Comparison of ENCODE assay signal across 1 cellular context in genomic region chr19:18414504-18415176, GRCh38.
TF ChIP-seq lines count a peak whose summit lies in the region.

No MANE protein-coding gene starts in this region.

TF ChIP-seq in K562, 482 proteins besides CTCF, POLR2A, EP300 and RAD21 (continued from another document and continues in another):
- TF ChIP-seq MGA (IDR thresholded peaks at IDR 0.05) (peak; percentile 68), PTBP1 (IDR thresholded peaks at IDR 0.05; ENCODE audit: low read depth, low read length) (0 out of 2 replicates have a peak, but pooled peaks have one; percentile 28), FOXA3 (CRISPR knock-in tag; conservative IDR thresholded peaks at IDR 0.05 in 1 of 2, IDR thresholded peaks at IDR 0.05 in 1 of 2) (peak in 1 of 2 experiments; percentile 40; a peak in 1 of 4 replicates), MYC (IDR thresholded peaks at IDR 0.05; ENCODE audit: low read depth, low read length) (peak; percentile 39; the same call in 1 of the 2 replicates), MYC (CRISPR knock-in tag; IDR thresholded peaks at IDR 0.05; ENCODE audit: borderline replicate concordance, low read depth) (no peak), MCM2 (IDR thresholded peaks at IDR 0.05; ENCODE audit: low read depth) (no peak), POLR2B (IDR thresholded peaks at IDR 0.05; ENCODE audit: low read depth, partially characterized antibody) (peak; percentile 59), MAZ (CRISPR knock-in tag; conservative IDR thresholded peaks at IDR 0.05 in 1 of 2, IDR thresholded peaks at IDR 0.05 in 1 of 2) (peak in 1 of 2 experiments; percentile 54; a peak in 2 of 4 replicates), ESRRB (CRISPR knock-in tag; IDR thresholded peaks at IDR 0.05; ENCODE audit: borderline replicate concordance) (no peak), SMARCA4 (IDR thresholded peaks at IDR 0.05) (no peak), L3MBTL2 (IDR thresholded peaks at IDR 0.05) (peak; percentile 40), PCBP1 (IDR thresholded peaks at IDR 0.05; ENCODE audit: low read depth, low read length, poor library complexity, severe bottlenecking) (no peak), BHLHE40 (IDR thresholded peaks at IDR 0.05; ENCODE audit: low read length) (no peak), HMBOX1 (IDR thresholded peaks at IDR 0.05) (peak; percentile 73), THAP12 (CRISPR knock-in tag; IDR thresholded peaks at IDR 0.05) (peak; percentile 64; the same call in 1 of the 2 replicates), JUND (IDR thresholded peaks at IDR 0.05; ENCODE audit: borderline replicate concordance, low read depth, low read length) (0 out of 2 replicates have a peak, but pooled peaks have one; percentile 1), JUND (tag; IDR thresholded peaks at IDR 0.05; ENCODE audit: borderline replicate concordance, low read depth, low read length) (no peak; the same call in 2 of the 3 replicates), PHF21A (IDR thresholded peaks at IDR 0.05; ENCODE audit: borderline replicate concordance, low read depth) (0 out of 2 replicates have a peak, but pooled peaks have one; percentile 25), ZNF583 (CRISPR knock-in tag; IDR thresholded peaks at IDR 0.05) (peak; percentile 50; the same call in 1 of the 2 replicates), ZNF263 (CRISPR knock-in tag; IDR thresholded peaks at IDR 0.05; ENCODE audit: borderline replicate concordance) (no peak), KLF6 (CRISPR knock-in tag; IDR thresholded peaks at IDR 0.05; ENCODE audit: borderline replicate concordance) (no peak), GMEB1 (CRISPR knock-in tag; IDR thresholded peaks at IDR 0.05) (no peak), DIDO1 (tag; IDR thresholded peaks at IDR 0.05; ENCODE audit: low read depth) (no peak), NFIC (IDR thresholded peaks at IDR 0.05) (no peak), NR3C1 (CRISPR knock-in tag; IDR thresholded peaks at IDR 0.05) (no peak), ZNF445 (CRISPR knock-in tag; IDR thresholded peaks at IDR 0.05; ENCODE audit: low read depth) (no peak), RBBP5 (IDR thresholded peaks at IDR 0.05; ENCODE audit: borderline replicate concordance, insufficient read depth, low read length, poor library complexity, severe bottlenecking) (peak; percentile 51), ZNF212 (CRISPR knock-in tag; IDR thresholded peaks at IDR 0.05) (no peak)
- TF ChIP-seq, protein P1, sequence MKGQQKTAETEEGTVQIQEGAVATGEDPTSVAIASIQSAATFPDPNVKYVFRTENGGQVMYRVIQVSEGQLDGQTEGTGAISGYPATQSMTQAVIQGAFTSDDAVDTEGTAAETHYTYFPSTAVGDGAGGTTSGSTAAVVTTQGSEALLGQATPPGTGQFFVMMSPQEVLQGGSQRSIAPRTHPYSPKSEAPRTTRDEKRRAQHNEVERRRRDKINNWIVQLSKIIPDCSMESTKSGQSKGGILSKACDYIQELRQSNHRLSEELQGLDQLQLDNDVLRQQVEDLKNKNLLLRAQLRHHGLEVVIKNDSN (CRISPR knock-in tag; IDR thresholded peaks at IDR 0.05): 0 out of 2 replicates have a peak, but pooled peaks have one; percentile 6
- TF ChIP-seq, protein P2, sequence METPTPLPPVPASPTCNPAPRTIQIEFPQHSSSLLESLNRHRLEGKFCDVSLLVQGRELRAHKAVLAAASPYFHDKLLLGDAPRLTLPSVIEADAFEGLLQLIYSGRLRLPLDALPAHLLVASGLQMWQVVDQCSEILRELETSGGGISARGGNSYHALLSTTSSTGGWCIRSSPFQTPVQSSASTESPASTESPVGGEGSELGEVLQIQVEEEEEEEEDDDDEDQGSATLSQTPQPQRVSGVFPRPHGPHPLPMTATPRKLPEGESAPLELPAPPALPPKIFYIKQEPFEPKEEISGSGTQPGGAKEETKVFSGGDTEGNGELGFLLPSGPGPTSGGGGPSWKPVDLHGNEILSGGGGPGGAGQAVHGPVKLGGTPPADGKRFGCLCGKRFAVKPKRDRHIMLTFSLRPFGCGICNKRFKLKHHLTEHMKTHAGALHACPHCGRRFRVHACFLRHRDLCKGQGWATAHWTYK (CRISPR knock-in tag; IDR thresholded peaks at IDR 0.05): peak; percentile 40; the same call in 1 of the 2 replicates
- TF ChIP-seq, protein P3, sequence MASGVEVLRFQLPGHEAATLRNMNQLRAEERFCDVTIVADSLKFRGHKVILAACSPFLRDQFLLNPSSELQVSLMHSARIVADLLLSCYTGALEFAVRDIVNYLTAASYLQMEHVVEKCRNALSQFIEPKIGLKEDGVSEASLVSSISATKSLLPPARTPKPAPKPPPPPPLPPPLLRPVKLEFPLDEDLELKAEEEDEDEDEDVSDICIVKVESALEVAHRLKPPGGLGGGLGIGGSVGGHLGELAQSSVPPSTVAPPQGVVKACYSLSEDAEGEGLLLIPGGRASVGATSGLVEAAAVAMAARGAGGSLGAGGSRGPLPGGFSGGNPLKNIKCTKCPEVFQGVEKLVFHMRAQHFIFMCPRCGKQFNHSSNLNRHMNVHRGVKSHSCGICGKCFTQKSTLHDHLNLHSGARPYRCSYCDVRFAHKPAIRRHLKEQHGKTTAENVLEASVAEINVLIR (CRISPR knock-in tag; IDR thresholded peaks at IDR 0.05): no peak
- TF ChIP-seq, protein P4, sequence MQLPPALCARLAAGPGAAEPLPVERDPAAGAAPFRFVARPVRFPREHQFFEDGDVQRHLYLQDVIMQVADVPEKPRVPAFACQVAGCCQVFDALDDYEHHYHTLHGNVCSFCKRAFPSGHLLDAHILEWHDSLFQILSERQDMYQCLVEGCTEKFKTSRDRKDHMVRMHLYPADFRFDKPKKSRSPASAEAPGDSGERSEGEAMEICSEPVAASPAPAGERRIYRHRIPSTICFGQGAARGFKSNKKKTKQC (CRISPR knock-in tag; IDR thresholded peaks at IDR 0.05): no peak
- TF ChIP-seq, protein P5, sequence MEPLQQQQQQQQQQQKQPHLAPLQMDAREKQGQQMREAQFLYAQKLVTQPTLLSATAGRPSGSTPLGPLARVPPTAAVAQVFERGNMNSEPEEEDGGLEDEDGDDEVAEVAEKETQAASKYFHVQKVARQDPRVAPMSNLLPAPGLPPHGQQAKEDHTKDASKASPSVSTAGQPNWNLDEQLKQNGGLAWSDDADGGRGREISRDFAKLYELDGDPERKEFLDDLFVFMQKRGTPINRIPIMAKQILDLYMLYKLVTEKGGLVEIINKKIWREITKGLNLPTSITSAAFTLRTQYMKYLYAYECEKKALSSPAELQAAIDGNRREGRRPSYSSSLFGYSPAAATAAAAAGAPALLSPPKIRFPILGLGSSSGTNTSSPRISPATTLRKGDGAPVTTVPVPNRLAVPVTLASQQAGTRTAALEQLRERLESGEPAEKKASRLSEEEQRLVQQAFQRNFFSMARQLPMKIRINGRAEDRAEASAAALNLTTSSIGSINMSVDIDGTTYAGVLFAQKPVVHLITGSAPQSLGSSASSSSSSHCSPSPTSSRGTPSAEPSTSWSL (CRISPR knock-in tag; IDR thresholded peaks at IDR 0.05; ENCODE audit: borderline replicate concordance): no peak
